In the genomic region with DNA sequence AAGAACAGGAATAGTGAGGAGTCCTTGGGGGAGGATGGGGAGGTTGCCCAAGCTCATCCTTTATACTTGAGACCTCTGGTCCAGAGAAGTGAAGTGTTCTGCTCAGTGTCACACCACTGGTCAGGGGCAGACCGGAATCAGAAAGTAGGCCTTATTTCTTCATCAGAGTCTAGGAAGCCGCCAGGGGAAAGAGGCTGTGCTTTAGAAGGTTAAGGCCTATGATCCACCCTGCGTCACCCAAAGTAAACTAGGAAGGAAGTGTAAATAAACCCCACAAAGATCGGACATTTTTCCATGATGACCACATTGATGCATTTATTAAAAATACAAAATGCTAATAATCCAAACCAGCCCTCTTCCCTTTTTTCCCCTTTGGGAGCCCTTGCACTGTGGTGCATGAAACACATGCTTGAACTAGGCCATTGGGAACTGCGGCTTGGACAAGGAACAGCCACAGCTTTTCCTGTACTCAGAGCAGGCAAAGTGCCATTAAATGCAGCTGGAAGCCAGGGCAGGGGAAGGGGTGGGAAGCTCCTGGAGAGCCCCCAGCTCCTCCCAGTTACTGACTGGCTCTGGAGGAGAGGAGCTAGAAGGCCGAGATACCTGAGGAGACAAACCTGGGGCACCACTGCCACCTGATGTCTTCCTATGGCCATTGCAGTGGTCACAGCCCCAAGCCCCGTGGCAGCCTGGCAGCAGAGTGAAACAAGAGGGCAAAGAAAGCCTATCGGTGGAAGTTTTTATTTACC, we compare ENCODE assay signal across 8 cellular contexts. TPM values are rescaled to one million over a fixed set of nuclear protein-coding genes. Genes with fewer than 3 reads are reported as not detected.
DNase-seq lines count a peak whose midpoint lies in the region; ATAC-seq and TF ChIP-seq lines count a peak whose summit lies in the region.

No MANE protein-coding gene starts in this region.

- H3K9me3 ChIP-seq in mucosa of stomach (ENCODE audit: control insufficient read depth, low read length): no peaks in the 10 kb centered on the region

- DNase-seq in DMS79 (lab: John Stamatoyannopoulos, UW): peak; percentile 47
- DNase-seq in NCI-H82 treated with DMSO at 0.1 percent for 48 hours (lab: John Stamatoyannopoulos, UW; ENCODE audit: unreplicated experiment): peak; percentile 51
- DNase-seq in activated CD8-positive, alpha-beta memory T cell treated with anti-CD3 and anti-CD28 coated beads, Interleukin-2, amount 50 U/mL, for 48 hours: peak; percentile 79
- DNase-seq in epithelial cell of proximal tubule (ENCODE audit: low read depth): no peak
- peak; percentile 39 for DNase-seq in stimulated activated CD8-positive, alpha-beta memory T cell treated with anti-CD3 and anti-CD28 coated beads, Interleukin-4, amount 100 ng/mL, for 24 hours (ENCODE audit: low read depth)

- H3K4me3 ChIP-seq in epithelial cell of proximal tubule (ENCODE audit: low read depth, low read length) (no peak overlapping the region), mucosa of stomach (ENCODE audit: low read length) (no peak overlapping the region)

- peak overlapping the region; percentile 1 for H3K9ac ChIP-seq in mucosa of stomach (ENCODE audit: low read length)

- H3K36me3 ChIP-seq in mucosa of stomach (ENCODE audit: control insufficient read depth, insufficient read depth, low read length): no peaks in the 10 kb centered on the region

- ATAC-seq in HG03460 (IDR thresholded peaks at IDR 0.05; ENCODE audit: unreplicated experiment) (peak; percentile 49), GM21360 (IDR thresholded peaks at IDR 0.05; ENCODE audit: unreplicated experiment) (no peak)

- peak; percentile 95 for TF ChIP-seq CTCF in epithelial cell of proximal tubule (conservative IDR thresholded peaks at IDR 0.05; ENCODE audit: low read depth, low read length)

- H3K27me3 ChIP-seq in mucosa of stomach (ENCODE audit: control insufficient read depth, insufficient read depth, low read length): no peaks in the 10 kb centered on the region

- H3K4me1 ChIP-seq in mucosa of stomach (ENCODE audit: control insufficient read depth, insufficient read depth, low read length): peaks cover 13% of the 10 kb centered on the region

RNA-seq across cellular contexts. Expression of gene CDC25A, which starts 37.0 kb away (rescaled TPM):
- 30.8 and 49.3 TPM in 2 replicates for total RNA-seq in epithelial cell of proximal tubule
